1 cellular context compared by ENCODE assay signal in genomic region chr4:42656986-42657792, GRCh38.
TF ChIP-seq lines count a peak whose summit lies in the region.

Gene ATP8A1 (minus strand): TSS chr4:42657105. CDS start chr4:42656873, 232 bp downstream.

TF ChIP-seq in HepG2, 621 proteins besides CTCF, POLR2A, EP300 and RAD21 (continued from another document and continues in another):
- TF ChIP-seq ETS1 (CRISPR knock-in tag; IDR thresholded peaks at IDR 0.05) = no peak
- TF ChIP-seq DRAP1 (CRISPR knock-in tag; IDR thresholded peaks at IDR 0.05) = peak; percentile 69
- TF ChIP-seq MIER3 (CRISPR knock-in tag; IDR thresholded peaks at IDR 0.05; ENCODE audit: borderline replicate concordance) = peak; percentile 28; the same call in 1 of the 2 replicates
- TF ChIP-seq, protein P1, sequence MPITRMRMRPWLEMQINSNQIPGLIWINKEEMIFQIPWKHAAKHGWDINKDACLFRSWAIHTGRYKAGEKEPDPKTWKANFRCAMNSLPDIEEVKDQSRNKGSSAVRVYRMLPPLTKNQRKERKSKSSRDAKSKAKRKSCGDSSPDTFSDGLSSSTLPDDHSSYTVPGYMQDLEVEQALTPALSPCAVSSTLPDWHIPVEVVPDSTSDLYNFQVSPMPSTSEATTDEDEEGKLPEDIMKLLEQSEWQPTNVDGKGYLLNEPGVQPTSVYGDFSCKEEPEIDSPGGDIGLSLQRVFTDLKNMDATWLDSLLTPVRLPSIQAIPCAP (CRISPR knock-in tag; IDR thresholded peaks at IDR 0.05; ENCODE audit: low read depth) = no peak
- no peak for TF ChIP-seq ZNF10 (CRISPR knock-in tag; IDR thresholded peaks at IDR 0.05; ENCODE audit: borderline replicate concordance, low read depth)
- TF ChIP-seq ZNF574 (CRISPR knock-in tag; IDR thresholded peaks at IDR 0.05) = peak; percentile 36; the same call in 1 of the 2 replicates
- 0 out of 3 replicates have a peak, but pooled peaks have one; percentile 4 for TF ChIP-seq MXI1 (IDR thresholded peaks at IDR 0.05; ENCODE audit: borderline replicate concordance, low read depth, low read length)
- TF ChIP-seq, protein P2, sequence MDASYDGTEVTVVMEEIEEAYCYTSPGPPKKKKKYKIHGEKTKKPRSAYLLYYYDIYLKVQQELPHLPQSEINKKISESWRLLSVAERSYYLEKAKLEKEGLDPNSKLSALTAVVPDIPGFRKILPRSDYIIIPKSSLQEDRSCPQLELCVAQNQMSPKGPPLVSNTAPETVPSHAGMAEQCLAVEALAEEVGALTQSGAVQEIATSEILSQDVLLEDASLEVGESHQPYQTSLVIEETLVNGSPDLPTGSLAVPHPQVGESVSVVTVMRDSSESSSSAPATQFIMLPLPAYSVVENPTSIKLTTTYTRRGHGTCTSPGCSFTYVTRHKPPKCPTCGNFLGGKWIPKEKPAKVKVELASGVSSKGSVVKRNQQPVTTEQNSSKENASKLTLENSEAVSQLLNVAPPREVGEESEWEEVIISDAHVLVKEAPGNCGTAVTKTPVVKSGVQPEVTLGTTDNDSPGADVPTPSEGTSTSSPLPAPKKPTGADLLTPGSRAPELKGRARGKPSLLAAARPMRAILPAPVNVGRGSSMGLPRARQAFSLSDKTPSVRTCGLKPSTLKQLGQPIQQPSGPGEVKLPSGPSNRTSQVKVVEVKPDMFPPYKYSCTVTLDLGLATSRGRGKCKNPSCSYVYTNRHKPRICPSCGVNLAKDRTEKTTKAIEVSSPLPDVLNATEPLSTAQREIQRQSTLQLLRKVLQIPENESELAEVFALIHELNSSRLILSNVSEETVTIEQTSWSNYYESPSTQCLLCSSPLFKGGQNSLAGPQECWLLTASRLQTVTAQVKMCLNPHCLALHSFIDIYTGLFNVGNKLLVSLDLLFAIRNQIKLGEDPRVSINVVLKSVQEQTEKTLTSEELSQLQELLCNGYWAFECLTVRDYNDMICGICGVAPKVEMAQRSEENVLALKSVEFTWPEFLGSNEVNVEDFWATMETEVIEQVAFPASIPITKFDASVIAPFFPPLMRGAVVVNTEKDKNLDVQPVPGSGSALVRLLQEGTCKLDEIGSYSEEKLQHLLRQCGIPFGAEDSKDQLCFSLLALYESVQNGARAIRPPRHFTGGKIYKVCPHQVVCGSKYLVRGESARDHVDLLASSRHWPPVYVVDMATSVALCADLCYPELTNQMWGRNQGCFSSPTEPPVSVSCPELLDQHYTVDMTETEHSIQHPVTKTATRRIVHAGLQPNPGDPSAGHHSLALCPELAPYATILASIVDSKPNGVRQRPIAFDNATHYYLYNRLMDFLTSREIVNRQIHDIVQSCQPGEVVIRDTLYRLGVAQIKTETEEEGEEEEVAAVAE (CRISPR knock-in tag; IDR thresholded peaks at IDR 0.05; ENCODE audit: borderline replicate concordance) = peak; percentile 78
- peak; percentile 76 for TF ChIP-seq ZNF230 (CRISPR knock-in tag; IDR thresholded peaks at IDR 0.05)
- TF ChIP-seq ZSCAN30 (CRISPR knock-in tag; IDR thresholded peaks at IDR 0.05) = 0 out of 2 replicates have a peak, but pooled peaks have one; percentile 61
- peak; percentile 42; the same call in 1 of the 2 replicates for TF ChIP-seq ZNF788 (CRISPR knock-in tag; IDR thresholded peaks at IDR 0.05; ENCODE audit: borderline replicate concordance)
- TF ChIP-seq ZBTB44 (CRISPR knock-in tag; IDR thresholded peaks at IDR 0.05) = no peak
- peak; percentile 52 for TF ChIP-seq HNRNPLL (IDR thresholded peaks at IDR 0.05; ENCODE audit: low read depth, low read length, poor library complexity, severe bottlenecking)
- TF ChIP-seq ZSCAN9 (CRISPR knock-in tag; IDR thresholded peaks at IDR 0.05; ENCODE audit: borderline replicate concordance) = peak; percentile 72
- TF ChIP-seq ZNF138 (CRISPR knock-in tag; IDR thresholded peaks at IDR 0.05; ENCODE audit: low read depth) = 0 out of 2 replicates have a peak, but pooled peaks have one; percentile 47
- TF ChIP-seq ZNF142 (CRISPR knock-in tag; IDR thresholded peaks at IDR 0.05) = peak; percentile 57; the same call in 1 of the 2 replicates
- 0 out of 2 replicates have a peak, but pooled peaks have one; percentile 23 for TF ChIP-seq ZNF670 (CRISPR knock-in tag; IDR thresholded peaks at IDR 0.05; ENCODE audit: borderline replicate concordance)
- peak; percentile 63; the same call in 1 of the 2 replicates for TF ChIP-seq ZBTB26 (CRISPR knock-in tag; IDR thresholded peaks at IDR 0.05; ENCODE audit: borderline replicate concordance)
- TF ChIP-seq ARHGAP35 (CRISPR knock-in tag; IDR thresholded peaks at IDR 0.05; ENCODE audit: borderline replicate concordance) = no peak; the same call in none of the 2 replicates
- TF ChIP-seq, protein P3, sequence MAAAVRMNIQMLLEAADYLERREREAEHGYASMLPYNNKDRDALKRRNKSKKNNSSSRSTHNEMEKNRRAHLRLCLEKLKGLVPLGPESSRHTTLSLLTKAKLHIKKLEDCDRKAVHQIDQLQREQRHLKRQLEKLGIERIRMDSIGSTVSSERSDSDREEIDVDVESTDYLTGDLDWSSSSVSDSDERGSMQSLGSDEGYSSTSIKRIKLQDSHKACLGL (CRISPR knock-in tag; IDR thresholded peaks at IDR 0.05) = 0 out of 2 replicates have a peak, but pooled peaks have one; percentile 25
- no peak for TF ChIP-seq RAD51 (IDR thresholded peaks at IDR 0.05; ENCODE audit: borderline replicate concordance)
- TF ChIP-seq, protein P4, sequence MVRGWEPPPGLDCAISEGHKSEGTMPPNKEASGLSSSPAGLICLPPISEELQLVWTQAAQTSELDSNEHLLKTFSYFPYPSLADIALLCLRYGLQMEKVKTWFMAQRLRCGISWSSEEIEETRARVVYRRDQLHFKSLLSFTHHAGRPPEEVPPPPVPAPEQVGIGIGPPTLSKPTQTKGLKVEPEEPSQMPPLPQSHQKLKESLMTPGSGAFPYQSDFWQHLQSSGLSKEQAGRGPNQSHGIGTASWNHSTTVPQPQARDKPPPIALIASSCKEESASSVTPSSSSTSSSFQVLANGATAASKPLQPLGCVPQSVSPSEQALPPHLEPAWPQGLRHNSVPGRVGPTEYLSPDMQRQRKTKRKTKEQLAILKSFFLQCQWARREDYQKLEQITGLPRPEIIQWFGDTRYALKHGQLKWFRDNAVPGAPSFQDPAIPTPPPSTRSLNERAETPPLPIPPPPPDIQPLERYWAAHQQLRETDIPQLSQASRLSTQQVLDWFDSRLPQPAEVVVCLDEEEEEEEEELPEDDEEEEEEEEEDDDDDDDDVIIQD (CRISPR knock-in tag; IDR thresholded peaks at IDR 0.05; ENCODE audit: low read depth) = no peak; the same call in 1 of the 2 replicates
- TF ChIP-seq SMYD3 (CRISPR knock-in tag; IDR thresholded peaks at IDR 0.05) = 0 out of 2 replicates have a peak, but pooled peaks have one; percentile 34
- no peak for TF ChIP-seq ZFAT (CRISPR knock-in tag; conservative IDR thresholded peaks at IDR 0.05)
- TF ChIP-seq MXD4 (CRISPR knock-in tag; IDR thresholded peaks at IDR 0.05) = 0 out of 2 replicates have a peak, but pooled peaks have one; percentile 12
- no peak for TF ChIP-seq CREBL2 (CRISPR knock-in tag; IDR thresholded peaks at IDR 0.05; ENCODE audit: borderline replicate concordance)
- no peak for TF ChIP-seq ZNF724P (CRISPR knock-in tag; IDR thresholded peaks at IDR 0.05; ENCODE audit: borderline replicate concordance)
- TF ChIP-seq KLF12 (CRISPR knock-in tag; IDR thresholded peaks at IDR 0.05; ENCODE audit: borderline replicate concordance) = 0 out of 2 replicates have a peak, but pooled peaks have one; percentile 36
- peak; percentile 79 for TF ChIP-seq ZNF891 (CRISPR knock-in tag; IDR thresholded peaks at IDR 0.05)
- no peak for TF ChIP-seq PHF5A (CRISPR knock-in tag; IDR thresholded peaks at IDR 0.05; ENCODE audit: low read depth, unreplicated experiment)
- TF ChIP-seq SPEN (CRISPR knock-in tag; IDR thresholded peaks at IDR 0.05; ENCODE audit: low read depth) = peak; percentile 26; the same call in 1 of the 2 replicates
- peak in 1 of 2 experiments; percentile 68; a peak in 2 of 4 replicates for TF ChIP-seq KLF16 (CRISPR knock-in tag; IDR thresholded peaks at IDR 0.05)
- peak; percentile 65; the same call in 1 of the 2 replicates for TF ChIP-seq KLF9 (CRISPR knock-in tag; IDR thresholded peaks at IDR 0.05; ENCODE audit: low read depth)
- 0 out of 2 replicates have a peak, but pooled peaks have one; percentile 16 for TF ChIP-seq JUN (CRISPR knock-in tag; IDR thresholded peaks at IDR 0.05)
